Comparison of ENCODE assay signal across 9 cellular contexts in the genomic region with DNA sequence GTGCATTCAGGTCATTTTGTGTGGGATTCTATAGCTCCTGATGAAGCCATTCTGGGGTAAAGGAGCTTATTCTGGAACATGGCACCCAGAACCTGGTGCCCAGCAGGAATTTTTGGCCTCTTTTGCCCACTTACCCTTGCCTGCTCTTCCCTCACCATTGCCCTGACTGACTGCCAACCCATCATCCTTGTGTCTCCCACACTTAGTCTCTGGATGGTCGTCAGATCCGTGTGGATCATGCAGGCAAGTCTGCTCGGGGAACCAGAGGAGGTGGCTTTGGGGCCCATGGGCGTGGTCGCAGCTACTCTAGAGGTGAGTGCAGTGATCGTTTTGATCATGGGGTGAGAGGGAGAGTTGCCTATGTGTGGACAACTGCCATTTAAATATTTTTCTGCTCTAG. TPM values are rescaled to one million over a fixed set of nuclear protein-coding genes. Genes with fewer than 3 reads are reported as not detected.
DNase-seq lines count a peak whose midpoint lies in the region; ATAC-seq and TF ChIP-seq lines count a peak whose summit lies in the region.
"Had no signal": no experiment of that assay in that cellular context is flagged by ENCODE, and none has a peak within 500 bp of the region (broad histone marks: within the 10 kb centered on the region; RNA-seq: fewer than 3 reads in every experiment).

No MANE protein-coding gene starts in this region.

- 71% methylated on average over 6 of the region's 6 CpGs for WGBS in smooth muscle cell (ENCODE audit: low lambda C conversion rate)

- H3K9ac ChIP-seq in fibroblast of lung (ENCODE audit: insufficient read depth, low read length) (no peak overlapping the region), smooth muscle cell (ENCODE audit: low read depth) (peak overlapping the region; percentile 95)

- H3K9me3 ChIP-seq in T-helper 17 cell (ENCODE audit: control insufficient read depth, low read length, poor library complexity, severe bottlenecking) = no peaks in the 10 kb centered on the region
- no peaks in the 10 kb centered on the region for H3K9me3 ChIP-seq in fibroblast of lung (ENCODE audit: control insufficient read depth, insufficient read depth, low read depth, low read length)
- H3K9me3 ChIP-seq in smooth muscle cell (replicated peaks; ENCODE audit: low read depth) = no peaks in the 10 kb centered on the region

- peaks cover 4% of the 10 kb centered on the region for H3K36me3 Mint-ChIP-seq in T-helper 17 cell (ENCODE audit: low read depth)

- no peaks in the 10 kb centered on the region for H3F3A ChIP-seq in smooth muscle cell (ENCODE audit: low read depth)

- peak overlapping the region; percentile 90 for H3K4me2 ChIP-seq in fibroblast of lung (ENCODE audit: extremely low read depth, insufficient read depth, low read length)
- H3K4me2 ChIP-seq in smooth muscle cell = peak overlapping the region; percentile 96

- CTCF ChIA-PET in GM10248 (lab: Yijun Ruan, JAX) = no interaction called here

- H3K79me2 ChIP-seq in fibroblast of lung (ENCODE audit: control insufficient read depth, insufficient read depth, low read length) (peaks cover 25% of the 10 kb centered on the region), smooth muscle cell (ENCODE audit: low read depth) (peaks cover 24% of the 10 kb centered on the region)

- no peaks in the 10 kb centered on the region for H3K27me3 Mint-ChIP-seq in T-helper 17 cell

- TF ChIP-seq CTCF in fibroblast of lung (conservative IDR thresholded peaks at IDR 0.05 in 1 of 2, IDR thresholded peaks at IDR 0.05 in 1 of 2; ENCODE audit: low read depth in 1 of 2, low read length in 2 of 2) (no peak), smooth muscle cell (IDR thresholded peaks at IDR 0.05; ENCODE audit: borderline replicate concordance, insufficient read depth, poor library complexity, severe bottlenecking) (no peak), GM10248 (IDR thresholded peaks at IDR 0.05; ENCODE audit: control extremely low read depth, extremely low read depth, low read depth, missing control alignments) (no peak)

- H2AFZ ChIP-seq in fibroblast of lung (ENCODE audit: low read length) (no peak overlapping the region), smooth muscle cell (ENCODE audit: low read depth) (no peak overlapping the region)

- H3K27ac Mint-ChIP-seq in T-helper 17 cell = peak overlapping the region; percentile 98

- no peaks in the 10 kb centered on the region for H4K20me1 ChIP-seq in fibroblast of lung (ENCODE audit: control insufficient read depth, extremely low read depth, insufficient read depth, low read length)
- peaks cover 16% of the 10 kb centered on the region for H4K20me1 ChIP-seq in smooth muscle cell (ENCODE audit: low read depth)

- H3K27me3 ChIP-seq in fibroblast of lung (ENCODE audit: control insufficient read depth, insufficient read depth, low read length) = no peaks in the 10 kb centered on the region
- no peaks in the 10 kb centered on the region for H3K27me3 ChIP-seq in smooth muscle cell (ENCODE audit: low read depth)

- H3K4me1 ChIP-seq in fibroblast of lung (ENCODE audit: control insufficient read depth, extremely low read depth, insufficient read depth, low read length) = peaks cover 2% of the 10 kb centered on the region
- H3K4me1 ChIP-seq in smooth muscle cell (ENCODE audit: low read depth) = peaks cover 8% of the 10 kb centered on the region

- H3K27ac ChIP-seq in fibroblast of lung (ENCODE audit: insufficient read depth, low read length) (peak overlapping the region; percentile 99), smooth muscle cell (ENCODE audit: low read depth) (peak overlapping the region; percentile 95)

- POLR2A ChIA-PET in GM10248 (lab: Yijun Ruan, JAX) = interaction anchor here (0.6 kb wide), 1 partner anchor 18 kb away, joined by 7 read pairs; no protein-coding TSS in a partner anchor

- peak overlapping the region; percentile 72 to 97 (median 78) for H3K4me3 ChIP-seq in fibroblast of lung (replicated peaks in 1 of 4; ENCODE audit: control extremely low read depth in 1 of 4, insufficient read depth in 1 of 4, low read depth in 3 of 4, low read length in 4 of 4)
- peak overlapping the region; percentile 59 for H3K4me3 ChIP-seq in smooth muscle cell

- H3K36me3 ChIP-seq in fibroblast of lung (ENCODE audit: control insufficient read depth, insufficient read depth, low read length) (peaks cover 13% of the 10 kb centered on the region), smooth muscle cell (ENCODE audit: low read depth) (no peaks in the 10 kb centered on the region)

- ATAC-seq in T-helper 17 cell = no peak
- ATAC-seq in HG03521 (IDR thresholded peaks at IDR 0.05; ENCODE audit: unreplicated experiment) = no peak
- no peak for ATAC-seq in GM18498 (IDR thresholded peaks at IDR 0.05; ENCODE audit: unreplicated experiment)

- H3K4me3 Mint-ChIP-seq in T-helper 17 cell = peak overlapping the region; percentile 96

- DNase-seq in activated CD4-positive, alpha-beta T cell treated with anti-CD3 and anti-CD28 coated beads for 48 hours = peak; percentile 20
- no peak for DNase-seq in activated CD4-positive, alpha-beta T cell treated with anti-CD3 and anti-CD28 coated beads, Interleukin-2, amount 50 U/mL, for 4 hours
- DNase-seq in T-helper 17 cell = no peak
- no peak for DNase-seq in fibroblast of lung (ENCODE audit: low read depth in 2 of 2)
- DNase-seq in smooth muscle cell (lab: John Stamatoyannopoulos, UW; ENCODE audit: unreplicated experiment) = no peak
- no peak for DNase-seq in GM10248 (ENCODE audit: extremely low spot score)
- DNase-seq: NCI-H1694 treated with DMSO at 0.1 percent for 48 hours had no signal

- peaks cover 22% of the 10 kb centered on the region for H3K4me1 Mint-ChIP-seq in T-helper 17 cell

RNA-seq across cellular contexts. Expression of gene RBM3, which starts 1.8 kb away (rescaled TPM):
- total RNA-seq in T-helper 17 cell = 100 to 1,000 TPM; 319 to 380 TPM
- 39.8 and 52.7 TPM in 2 replicates for total RNA-seq in fibroblast of lung
- 422 and 464 TPM in 2 replicates for polyA plus RNA-seq in fibroblast of lung
- polyA plus RNA-seq in fibroblast of lung (2012) = 522 and 622 TPM in 2 replicates
- 174 and 232 TPM in 2 replicates for polyA minus RNA-seq in fibroblast of lung (ENCODE audit: low replicate concordance)
- 110 and 156 TPM in 2 replicates for total RNA-seq in smooth muscle cell
- 111 and 116 TPM in 2 replicates for polyA plus RNA-seq in smooth muscle cell

RNA-seq across cellular contexts. Expression of gene WDR13, which starts 21.2 kb away (rescaled TPM):
- total RNA-seq in T-helper 17 cell (10 to 100 TPM; 49.1 to 53.3 TPM), fibroblast of lung (98.4 and 99.7 TPM in 2 replicates), smooth muscle cell (46.9 and 55.3 TPM in 2 replicates)
- polyA plus RNA-seq in fibroblast of lung (41.2 and 47.4 TPM in 2 replicates), smooth muscle cell (113 and 133 TPM in 2 replicates)
- 129 and 139 TPM in 2 replicates for polyA plus RNA-seq in fibroblast of lung (2012)
- 228 and 266 TPM in 2 replicates for polyA minus RNA-seq in fibroblast of lung (ENCODE audit: low replicate concordance)

RNA-seq across cellular contexts. Expression of gene TBC1D25, which starts 36.6 kb away (rescaled TPM):
- total RNA-seq in T-helper 17 cell (10 to 100 TPM; 23.2 to 31.3 TPM), fibroblast of lung (3.9 and 5.1 TPM in 2 replicates), smooth muscle cell (3.8 and 4.5 TPM in 2 replicates)
- polyA plus RNA-seq in fibroblast of lung (8.5 and 9.4 TPM in 2 replicates), smooth muscle cell (9.7 and 9.8 TPM in 2 replicates)
- 12.2 and 13.6 TPM in 2 replicates for polyA plus RNA-seq in fibroblast of lung (2012)
- 25.0 and 52.6 TPM in 2 replicates for polyA minus RNA-seq in fibroblast of lung (ENCODE audit: low replicate concordance)

RNA-seq across cellular contexts. Expression of gene EBP, which starts 54.5 kb away (rescaled TPM):
- total RNA-seq in T-helper 17 cell (10 to 100 TPM; 43.9 to 53.6 TPM), fibroblast of lung (30.8 and 93.5 TPM in 2 replicates), smooth muscle cell (49.1 and 63.0 TPM in 2 replicates)
- polyA plus RNA-seq in fibroblast of lung (61.0 and 68.2 TPM in 2 replicates), smooth muscle cell (85.5 and 99.8 TPM in 2 replicates)
- polyA plus RNA-seq in fibroblast of lung (2012) = 73.9 and 90.6 TPM in 2 replicates
- 224 and 291 TPM in 2 replicates for polyA minus RNA-seq in fibroblast of lung (ENCODE audit: low replicate concordance)
